Comparison of ENCODE assay signal across 24 cellular contexts in genomic region chr2:137172162-137172561, GRCh38.
"Had no signal": no experiment of that assay in that cellular context is flagged by ENCODE, and none has a peak within 500 bp of the region (broad histone marks: within the 10 kb centered on the region; RNA-seq: fewer than 3 reads in every experiment).

No MANE protein-coding gene starts in this region.

- H3K4me3 ChIP-seq: ascending aorta, esophagus muscularis mucosa, gastroesophageal sphincter, heart right ventricle, lung, right atrium auricular region, suprapubic skin, vagina had no signal

- H3K36me3 ChIP-seq: ascending aorta, esophagus muscularis mucosa, gastroesophageal sphincter, heart right ventricle, right atrium auricular region, suprapubic skin, vagina had no signal

- H3K27me3 ChIP-seq: ascending aorta, esophagus muscularis mucosa, gastroesophageal sphincter, heart right ventricle, right atrium auricular region, suprapubic skin, vagina had no signal

- ATAC-seq: activated CD4-positive, CD25-positive, alpha-beta regulatory T cell treated with anti-CD3 and anti-CD28 coated beads, Interleukin-2, amount 50 U/mL, for 24 hours; activated T-cell treated with anti-CD3 and anti-CD28 coated beads, Interleukin-2, amount 50 U/mL, for 72 hours; gastroesophageal sphincter; heart right ventricle; left lobe of liver; stimulated activated naive CD8-positive, alpha-beta T cell treated with anti-CD3 and anti-CD28 coated beads, Interleukin-15, amount 100 ng/mL, for 72 hours had no signal

- H3K27ac ChIP-seq: ascending aorta, esophagus muscularis mucosa, gastroesophageal sphincter, heart right ventricle, right atrium auricular region, suprapubic skin, vagina had no signal

- H3K4me1 ChIP-seq: ascending aorta, esophagus muscularis mucosa, gastroesophageal sphincter, heart right ventricle, right atrium auricular region, vagina had no signal

- FAIRE-seq: bronchial epithelial cell, small intestine had no signal

- DNase-seq: activated CD4-positive, alpha-beta T cell treated with anti-CD3 and anti-CD28 coated beads, Interleukin-2, amount 10 ng/mL, durations not matched to agents 7 days and 5 days; activated CD8-positive, alpha-beta memory T cell treated with anti-CD3 and anti-CD28 coated beads, Interleukin-2, amount 50 U/mL, for 4 hours; activated effector memory CD4-positive, alpha-beta T cell treated with anti-CD3 and anti-CD28 coated beads, Interleukin-2, amount 50 U/mL, for 16 hours; activated naive CD4-positive, alpha-beta T cell treated with anti-CD3 and anti-CD28 coated beads, Interleukin-2, amount 50 U/mL, for 16 hours; activated T-cell treated with anti-CD3 and anti-CD28 coated beads, Interleukin-2, amount 50 U/mL, for 72 hours; cerebellar nuclear complex; effector CD4-positive, alpha-beta T cell; heart right ventricle; immature natural killer cell; small intestine; stimulated activated CD4-positive, alpha-beta T cell treated with anti-CD3 and anti-CD28 coated beads, Interleukin-15, amount 100 ng/mL, for 24 hours; stimulated activated CD4-positive, alpha-beta T cell treated with anti-CD3 and anti-CD28 coated beads, Interleukin-2, amount 100 ng/mL, for 48 hours; stimulated activated naive CD8-positive, alpha-beta T cell treated with anti-CD3 and anti-CD28 coated beads, Interleukin-15, amount 100 ng/mL, for 72 hours; trophoblast cell had no signal

- H3K9me3 ChIP-seq: ascending aorta, esophagus muscularis mucosa, gastroesophageal sphincter, heart right ventricle, right atrium auricular region, suprapubic skin, vagina had no signal
